ENCODE assay signal across 8 cellular contexts in genomic region chr22:39021552-39022250, GRCh38. TPM values are rescaled to one million over a fixed set of nuclear protein-coding genes. Genes with fewer than 3 reads are reported as not detected.
DNase-seq lines count a peak whose midpoint lies in the region; ATAC-seq, FAIRE-seq and TF ChIP-seq lines count a peak whose summit lies in the region.

No MANE protein-coding gene starts in this region.

- peak overlapping the region; percentile 94 to 97 (median 97) for H3K27ac Mint-ChIP-seq in CD4-positive, CD25-positive, alpha-beta regulatory T cell
- peak overlapping the region; percentile 86 for H3K27ac Mint-ChIP-seq in osteocyte (ENCODE audit: unreplicated experiment)

- CTCF ChIA-PET in endothelial cell of umbilical vein (lab: Charles Lee) = interaction anchor here (0.8 to 2.6 kb wide), 6 partner anchors 15 to 253 kb away, joined by 3 to 10 read pairs (median 4); no protein-coding TSS in a partner anchor

- H3K27me3 ChIP-seq in CD4-positive, CD25-positive, alpha-beta regulatory T cell (ENCODE audit: control insufficient read depth, insufficient read depth, low read length) = no peaks in the 10 kb centered on the region
- no peaks in the 10 kb centered on the region for H3K27me3 ChIP-seq in OCI-LY3 (ENCODE audit: low read depth, low read length)
- no peaks in the 10 kb centered on the region for H3K27me3 ChIP-seq in endothelial cell of umbilical vein (ENCODE audit: control insufficient read depth in 2 of 2, insufficient read depth in 2 of 2, low read length in 2 of 2)

- H3K4me1 Mint-ChIP-seq in CD4-positive, CD25-positive, alpha-beta regulatory T cell = peaks cover 4 to 80% (median 32%) of the 10 kb centered on the region in 4 donors
- H3K4me1 Mint-ChIP-seq in osteocyte (ENCODE audit: unreplicated experiment) = peaks cover 27% of the 10 kb centered on the region

- H3K4me1 ChIP-seq in CD4-positive, CD25-positive, alpha-beta regulatory T cell (ENCODE audit: control insufficient read depth, insufficient read depth, low read length, poor library complexity, severe bottlenecking) = peaks cover 35% of the 10 kb centered on the region
- H3K4me1 ChIP-seq in OCI-LY3 (ENCODE audit: low read length) = peaks cover 9% of the 10 kb centered on the region
- no peaks in the 10 kb centered on the region for H3K4me1 ChIP-seq in endothelial cell of umbilical vein (ENCODE audit: control insufficient read depth, extremely low read depth, insufficient read depth, low read length)

- dilution Hi-C loops in endothelial cell of umbilical vein (cut with MboI; ENCODE audit: extremely low pct_ligation_motif_present, low sequenced_read_pairs) = no loop called here

- H3K4me2 ChIP-seq in OCI-LY3 (ENCODE audit: low read length) = peak overlapping the region; percentile 57
- peak overlapping the region; percentile 65 for H3K4me2 ChIP-seq in endothelial cell of umbilical vein (ENCODE audit: insufficient read depth, low read length)

- H2AFZ ChIP-seq in OCI-LY3 (ENCODE audit: low read depth, low read length) (no peak overlapping the region), endothelial cell of umbilical vein (ENCODE audit: low read depth, low read length) (peak overlapping the region; percentile 72)

- ATAC-seq in CD4-positive, CD25-positive, alpha-beta regulatory T cell (ENCODE audit: low read depth in 2 of 2) = no peak
- ATAC-seq in HG03571 (IDR thresholded peaks at IDR 0.05; ENCODE audit: unreplicated experiment) (no peak), GM18870 (IDR thresholded peaks at IDR 0.05; ENCODE audit: unreplicated experiment) (no peak)

- no peaks in the 10 kb centered on the region for H3K9me1 ChIP-seq in endothelial cell of umbilical vein (replicated peaks; ENCODE audit: control insufficient read depth, extremely low read depth, insufficient read depth, low read length)

- no peaks in the 10 kb centered on the region for H3K79me2 ChIP-seq in OCI-LY3 (ENCODE audit: low read length)
- no peaks in the 10 kb centered on the region for H3K79me2 ChIP-seq in endothelial cell of umbilical vein (ENCODE audit: control insufficient read depth, insufficient read depth, low read length)

- H3K9me3 ChIP-seq in CD4-positive, CD25-positive, alpha-beta regulatory T cell (ENCODE audit: control insufficient read depth in 2 of 2, low read length in 2 of 2) = no peaks in the 10 kb centered on the region
- H3K9me3 ChIP-seq in OCI-LY3 (ENCODE audit: insufficient read depth, low read length) = no peaks in the 10 kb centered on the region
- H3K9me3 ChIP-seq in endothelial cell of umbilical vein (replicated peaks; ENCODE audit: control insufficient read depth, insufficient read depth, low read length) = no peaks in the 10 kb centered on the region

- POLR2A ChIA-PET in endothelial cell of umbilical vein (lab: Charles Lee) = no interaction called here

- TF ChIP-seq CTCF in OCI-LY3 (IDR thresholded peaks at IDR 0.05; ENCODE audit: low read depth, low read length) (no peak), endothelial cell of umbilical vein (IDR thresholded peaks at IDR 0.05; ENCODE audit: extremely low read depth in 1 of 2, insufficient read depth in 1 of 2, low read depth in 1 of 2, low read length in 2 of 2) (no peak), osteocyte (IDR thresholded peaks at IDR 0.05) (no peak)

- BruUV-seq in endothelial cell of umbilical vein (replicated peaks; lab: Mats Ljungman, UMichigan) = no TSS peak

- H3K4me3 Mint-ChIP-seq in CD4-positive, CD25-positive, alpha-beta regulatory T cell = peak overlapping the region; percentile 91 to 100 (median 97)
- H3K4me3 Mint-ChIP-seq in osteocyte (ENCODE audit: unreplicated experiment) = peak overlapping the region; percentile 67

- no peaks in the 10 kb centered on the region for H3K9me3 Mint-ChIP-seq in CD4-positive, CD25-positive, alpha-beta regulatory T cell
- no peaks in the 10 kb centered on the region for H3K9me3 Mint-ChIP-seq in osteocyte (ENCODE audit: unreplicated experiment)

- H3K9ac ChIP-seq in OCI-LY3 (ENCODE audit: low read length) (peak overlapping the region; percentile 59), endothelial cell of umbilical vein (replicated peaks; ENCODE audit: extremely low read depth, insufficient read depth, low read length) (peak overlapping the region; percentile 42)

- TF ChIP-seq POLR2A in endothelial cell of umbilical vein (IDR thresholded peaks at IDR 0.05; ENCODE audit: low read depth, low read length) = no peak

- peaks cover 10% of the 10 kb centered on the region for H3K36me3 ChIP-seq in CD4-positive, CD25-positive, alpha-beta regulatory T cell (ENCODE audit: control insufficient read depth, insufficient read depth, low read length)
- H3K36me3 ChIP-seq in OCI-LY3 (replicated peaks; ENCODE audit: low read depth, low read length) (peaks cover 2% of the 10 kb centered on the region), endothelial cell of umbilical vein (ENCODE audit: control insufficient read depth in 2 of 2, extremely low read depth in 1 of 2, insufficient read depth in 2 of 2, low read length in 2 of 2) (peaks cover 0 to 3% of the 10 kb centered on the region in 2 experiments)

- H4K20me1 ChIP-seq in OCI-LY3 (ENCODE audit: insufficient read depth, low read length) (no peaks in the 10 kb centered on the region), endothelial cell of umbilical vein (replicated peaks; ENCODE audit: control insufficient read depth, extremely low read depth, insufficient read depth, low read length) (no peaks in the 10 kb centered on the region)

- DNase-seq in CD4-positive, CD25-positive, alpha-beta regulatory T cell = no peak
- DNase-seq in endothelial cell of umbilical vein (ENCODE audit: low read depth, low spot score) (no peak), osteocyte (ENCODE audit: extremely low spot score, unreplicated experiment) (no peak), HuH-7.5 (ENCODE audit: low spot score) (no peak)
- no peak for DNase-seq in activated CD8-positive, alpha-beta memory T cell treated with anti-CD3 and anti-CD28 coated beads for 24 hours

- no peaks in the 10 kb centered on the region for H3K27me3 Mint-ChIP-seq in CD4-positive, CD25-positive, alpha-beta regulatory T cell
- no peaks in the 10 kb centered on the region for H3K27me3 Mint-ChIP-seq in osteocyte (ENCODE audit: unreplicated experiment)

- intact Hi-C loops in endothelial cell of umbilical vein (cut with micrococcal nuclease) = no loop called here

- peak; percentile 56 for FAIRE-seq in endothelial cell of umbilical vein (lab: Jason Lieb, UNC)

- H3K4me3 ChIP-seq in CD4-positive, CD25-positive, alpha-beta regulatory T cell (ENCODE audit: low read depth, low read length) = peak overlapping the region; percentile 88
- H3K4me3 ChIP-seq in OCI-LY3 (ENCODE audit: low read length) (peak overlapping the region; percentile 73), endothelial cell of umbilical vein (replicated peaks in 1 of 3; ENCODE audit: insufficient read depth in 1 of 3, low read depth in 1 of 3, low read length in 3 of 3) (peak overlapping the region; percentile 1 to 42 (median 23))

- peak overlapping the region; percentile 79 for H3K27ac ChIP-seq in CD4-positive, CD25-positive, alpha-beta regulatory T cell (ENCODE audit: insufficient read depth, low read length, poor library complexity, severe bottlenecking)
- H3K27ac ChIP-seq in OCI-LY3 (ENCODE audit: low read length) = no peak overlapping the region
- peak overlapping the region; percentile 47 for H3K27ac ChIP-seq in endothelial cell of umbilical vein (ENCODE audit: insufficient read depth, low read depth, low read length)

- H3K36me3 Mint-ChIP-seq in CD4-positive, CD25-positive, alpha-beta regulatory T cell = peaks cover 20% of the 10 kb centered on the region
- peaks cover 5% of the 10 kb centered on the region for H3K36me3 Mint-ChIP-seq in osteocyte (ENCODE audit: unreplicated experiment)

RNA-seq across cellular contexts. Expression of gene APOBEC3D, which starts 0.8 kb away (rescaled TPM):
- total RNA-seq in CD4-positive, CD25-positive, alpha-beta regulatory T cell = 24.4 TPM
- polyA plus RNA-seq in CD4-positive, CD25-positive, alpha-beta regulatory T cell = 10 to 100 TPM; 14.4 to 24.7 (median 16.1) TPM
- total RNA-seq in endothelial cell of umbilical vein (2.5 and 3.8 TPM in 2 replicates), osteocyte (2.8 TPM in 2 replicates)
- 2.0 and 2.3 TPM in 2 replicates for polyA plus RNA-seq in endothelial cell of umbilical vein
- polyA plus RNA-seq in endothelial cell of umbilical vein (2011; cell fraction: cytosol; rRNA removed) = 1.4 and 2.0 TPM in 2 replicates
- 5.7 and 7.1 TPM in 2 replicates for polyA plus RNA-seq in endothelial cell of umbilical vein (2011; cell fraction: nucleus; rRNA removed)
- 3.5 and 6.2 TPM in 2 replicates for polyA plus RNA-seq in endothelial cell of umbilical vein (2012)
- polyA minus RNA-seq in endothelial cell of umbilical vein = 5.5 and 5.6 TPM in 2 replicates
- polyA minus RNA-seq in endothelial cell of umbilical vein (2011; cell fraction: cytosol; rRNA and poly(A)+ RNA removed) = not detected
- 0.43 and 1.2 TPM in 2 replicates for polyA minus RNA-seq in endothelial cell of umbilical vein (2011; cell fraction: nucleus; rRNA and poly(A)+ RNA removed)

RNA-seq across cellular contexts. Expression of gene APOBEC3C, which starts 7.6 kb away (rescaled TPM):
- 59.0 TPM for total RNA-seq in CD4-positive, CD25-positive, alpha-beta regulatory T cell
- polyA plus RNA-seq in CD4-positive, CD25-positive, alpha-beta regulatory T cell = 100 to 1,000 TPM in 2 of 4 donors, 10 to 100 TPM in 2; 87.5 to 146 (median 110) TPM
- 10.6 and 11.2 TPM in 2 replicates for total RNA-seq in endothelial cell of umbilical vein
- polyA plus RNA-seq in endothelial cell of umbilical vein = 6.9 and 7.6 TPM in 2 replicates
- 6.3 and 7.0 TPM in 2 replicates for polyA plus RNA-seq in endothelial cell of umbilical vein (2011; cell fraction: cytosol; rRNA removed)
- polyA plus RNA-seq in endothelial cell of umbilical vein (2011; cell fraction: nucleus; rRNA removed) = 3.5 and 4.3 TPM in 2 replicates
- 26.5 and 28.1 TPM in 2 replicates for polyA plus RNA-seq in endothelial cell of umbilical vein (2012)
- 7.7 and 8.7 TPM in 2 replicates for polyA minus RNA-seq in endothelial cell of umbilical vein
- polyA minus RNA-seq in endothelial cell of umbilical vein (2011; cell fraction: cytosol; rRNA and poly(A)+ RNA removed) = 1.4 TPM
- 1.5 and 1.7 TPM in 2 replicates for polyA minus RNA-seq in endothelial cell of umbilical vein (2011; cell fraction: nucleus; rRNA and poly(A)+ RNA removed)
- total RNA-seq in osteocyte = 30.7 and 32.4 TPM in 2 replicates

RNA-seq across cellular contexts. Expression of gene APOBEC3F, which starts 19.0 kb away (rescaled TPM):
- 17.6 TPM for total RNA-seq in CD4-positive, CD25-positive, alpha-beta regulatory T cell
- polyA plus RNA-seq in CD4-positive, CD25-positive, alpha-beta regulatory T cell = 10 to 100 TPM in 2 of 4 donors, 1 to 10 TPM in 2; 7.8 to 18.4 (median 10.4) TPM
- total RNA-seq in endothelial cell of umbilical vein (7.2 and 10.2 TPM in 2 replicates), osteocyte (9.9 and 13.0 TPM in 2 replicates)
- polyA plus RNA-seq in endothelial cell of umbilical vein = 10.6 and 11.0 TPM in 2 replicates
- 10.4 and 12.1 TPM in 2 replicates for polyA plus RNA-seq in endothelial cell of umbilical vein (2011; cell fraction: cytosol; rRNA removed)
- 5.1 and 5.9 TPM in 2 replicates for polyA plus RNA-seq in endothelial cell of umbilical vein (2011; cell fraction: nucleus; rRNA removed)
- polyA plus RNA-seq in endothelial cell of umbilical vein (2012) = 7.6 and 7.7 TPM in 2 replicates
- polyA minus RNA-seq in endothelial cell of umbilical vein = 7.3 and 11.5 TPM in 2 replicates
- polyA minus RNA-seq in endothelial cell of umbilical vein (2011; cell fraction: cytosol; rRNA and poly(A)+ RNA removed) = not detected
- polyA minus RNA-seq in endothelial cell of umbilical vein (2011; cell fraction: nucleus; rRNA and poly(A)+ RNA removed) = 4.2 and 5.6 TPM in 2 replicates

RNA-seq across cellular contexts. Expression of gene APOBEC3B, which starts 39.6 kb away (rescaled TPM):
- total RNA-seq in CD4-positive, CD25-positive, alpha-beta regulatory T cell = 2.1 TPM
- 1 to 10 TPM in 2 of 4 donors, under 1 TPM in 2; 0.17 to 1.4 (median 1.1) TPM for polyA plus RNA-seq in CD4-positive, CD25-positive, alpha-beta regulatory T cell
- 10.3 and 13.6 TPM in 2 replicates for total RNA-seq in endothelial cell of umbilical vein
- 16.5 and 19.9 TPM in 2 replicates for polyA plus RNA-seq in endothelial cell of umbilical vein
- 19.6 and 23.6 TPM in 2 replicates for polyA plus RNA-seq in endothelial cell of umbilical vein (2011; cell fraction: cytosol; rRNA removed)
- 10.5 and 13.5 TPM in 2 replicates for polyA plus RNA-seq in endothelial cell of umbilical vein (2011; cell fraction: nucleus; rRNA removed)
- 5.6 and 15.0 TPM in 2 replicates for polyA plus RNA-seq in endothelial cell of umbilical vein (2012)
- 12.8 and 13.5 TPM in 2 replicates for polyA minus RNA-seq in endothelial cell of umbilical vein
- polyA minus RNA-seq in endothelial cell of umbilical vein (2011; cell fraction: cytosol; rRNA and poly(A)+ RNA removed) = 11.3 TPM
- 2.2 and 4.3 TPM in 2 replicates for polyA minus RNA-seq in endothelial cell of umbilical vein (2011; cell fraction: nucleus; rRNA and poly(A)+ RNA removed)
- total RNA-seq in osteocyte = 4.2 and 4.9 TPM in 2 replicates

RNA-seq across cellular contexts. Expression of gene APOBEC3G, which starts 55.4 kb away (rescaled TPM):
- total RNA-seq in CD4-positive, CD25-positive, alpha-beta regulatory T cell = 49.0 TPM
- 100 to 1,000 TPM in 1 of 4 donors, 10 to 100 TPM in 3; 51.0 to 105 (median 75.6) TPM for polyA plus RNA-seq in CD4-positive, CD25-positive, alpha-beta regulatory T cell
- total RNA-seq in endothelial cell of umbilical vein (2.9 and 5.1 TPM in 2 replicates), osteocyte (2.7 and 3.0 TPM in 2 replicates)
- polyA plus RNA-seq in endothelial cell of umbilical vein = 3.4 and 3.6 TPM in 2 replicates
- polyA plus RNA-seq in endothelial cell of umbilical vein (2011; cell fraction: cytosol; rRNA removed) = 3.6 and 3.7 TPM in 2 replicates
- 4.3 and 5.2 TPM in 2 replicates for polyA plus RNA-seq in endothelial cell of umbilical vein (2011; cell fraction: nucleus; rRNA removed)
- 1.9 and 3.3 TPM in 2 replicates for polyA plus RNA-seq in endothelial cell of umbilical vein (2012)
- 4.5 TPM in 2 replicates for polyA minus RNA-seq in endothelial cell of umbilical vein
- not detected for polyA minus RNA-seq in endothelial cell of umbilical vein (2011; cell fraction: cytosol; rRNA and poly(A)+ RNA removed)
- polyA minus RNA-seq in endothelial cell of umbilical vein (2011; cell fraction: nucleus; rRNA and poly(A)+ RNA removed) = 2.2 TPM in 2 replicates

Comparison
In these comparisons a context has a peak if more than half of its experiments do, and no peak if none do; other contexts are left out.
1. H3K4me3 ChIP-seq: peak in every context shown above with its lines; median percentile 88 in CD4-positive, CD25-positive, alpha-beta regulatory T cell; 73 in OCI-LY3; 23 in endothelial cell of umbilical vein.